Comparison of ENCODE assay signal across 15 cellular contexts in the genomic region with DNA sequence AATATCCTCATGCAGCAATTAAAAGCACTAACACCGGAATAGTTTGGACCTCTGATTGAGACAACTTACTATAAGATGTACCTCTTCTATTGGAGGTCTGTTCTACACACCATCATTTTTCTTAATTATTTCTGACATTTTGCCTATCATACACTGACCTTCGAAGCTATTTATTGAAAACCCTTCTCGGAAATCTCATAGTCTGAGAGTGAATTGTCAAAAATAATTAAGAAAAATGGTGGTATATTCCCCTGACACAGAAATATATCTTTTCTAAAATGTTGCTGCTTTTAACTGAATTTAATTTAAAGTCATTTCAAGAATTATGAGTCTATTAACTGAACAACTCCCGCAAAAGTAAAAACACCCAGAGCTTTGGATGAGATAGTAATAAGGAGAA.
DNase-seq lines count a peak whose midpoint lies in the region; ATAC-seq, FAIRE-seq and TF ChIP-seq lines count a peak whose summit lies in the region.
"Had no signal": no experiment of that assay in that cellular context is flagged by ENCODE, and none has a peak within 500 bp of the region (broad histone marks: within the 10 kb centered on the region; RNA-seq: fewer than 3 reads in every experiment).

No MANE protein-coding gene starts in this region.

- TSS peak; percentile 98 for BruUV-seq in endothelial cell of umbilical vein (replicated peaks; lab: Mats Ljungman, UMichigan)

- H3K36me3 ChIP-seq in endothelial cell of umbilical vein (ENCODE audit: control insufficient read depth in 2 of 2, extremely low read depth in 1 of 2, insufficient read depth in 2 of 2, low read length in 2 of 2): no peaks in the 10 kb centered on the region

- intact Hi-C loops in endothelial cell of umbilical vein (cut with micrococcal nuclease): loop anchor here (10.0 kb wide), 2 partner anchors 207 to 523 kb away; no protein-coding TSS in a partner anchor

- H3K79me2 ChIP-seq in endothelial cell of umbilical vein (ENCODE audit: control insufficient read depth, insufficient read depth, low read length): no peaks in the 10 kb centered on the region

- H3K4me3 Mint-ChIP-seq in activated T-cell treated with anti-CD3 and anti-CD28 coated beads, Interleukin-2, amount 50 U/mL, for 72 hours: no peak overlapping the region
- H3K4me3 Mint-ChIP-seq in WTC11: no peak overlapping the region
- H3K4me3 Mint-ChIP-seq: CD14-positive monocyte, GM23338, IgD-negative memory B cell had no signal

- H3K4me3 ChIP-seq in endothelial cell of umbilical vein (replicated peaks in 1 of 3; ENCODE audit: insufficient read depth in 1 of 3, low read depth in 1 of 3, low read length in 3 of 3): peak overlapping the region in 1 of 3 experiments; percentile 23
- H3K4me3 ChIP-seq: A549, GM12878, GM23338 had no signal

- no peak overlapping the region for H2AFZ ChIP-seq in endothelial cell of umbilical vein (ENCODE audit: low read depth, low read length)

- H3K27ac Mint-ChIP-seq in activated T-cell treated with anti-CD3 and anti-CD28 coated beads, Interleukin-2, amount 50 U/mL, for 72 hours: peak overlapping the region; percentile 86
- H3K27ac Mint-ChIP-seq in WTC11: no peak overlapping the region
- H3K27ac Mint-ChIP-seq: CD14-positive monocyte, GM23338, IgD-negative memory B cell had no signal

- H4K20me1 ChIP-seq in endothelial cell of umbilical vein (replicated peaks; ENCODE audit: control insufficient read depth, extremely low read depth, insufficient read depth, low read length): no peaks in the 10 kb centered on the region

- TF ChIP-seq POLR2A in endothelial cell of umbilical vein (IDR thresholded peaks at IDR 0.05; ENCODE audit: low read depth, low read length): no peak

- dilution Hi-C loops in endothelial cell of umbilical vein (cut with MboI; ENCODE audit: extremely low pct_ligation_motif_present, low sequenced_read_pairs): no loop called here

- no peaks in the 10 kb centered on the region for H3K27me3 ChIP-seq in endothelial cell of umbilical vein (ENCODE audit: control insufficient read depth in 2 of 2, insufficient read depth in 2 of 2, low read length in 2 of 2)

- H3K27ac ChIP-seq in endothelial cell of umbilical vein (ENCODE audit: insufficient read depth, low read depth, low read length): peak overlapping the region; percentile 100

- peak overlapping the region; percentile 91 for H3K4me2 ChIP-seq in endothelial cell of umbilical vein (ENCODE audit: insufficient read depth, low read length)
- H3K4me2 ChIP-seq: A549 had no signal

- no peaks in the 10 kb centered on the region for H3K27me3 Mint-ChIP-seq in activated T-cell treated with anti-CD3 and anti-CD28 coated beads, Interleukin-2, amount 50 U/mL, for 72 hours (ENCODE audit: low read depth)
- H3K27me3 Mint-ChIP-seq in WTC11 (ENCODE audit: low read depth): no peaks in the 10 kb centered on the region

- H3K9me3 Mint-ChIP-seq in activated T-cell treated with anti-CD3 and anti-CD28 coated beads, Interleukin-2, amount 50 U/mL, for 72 hours: peaks cover 0 to 2% of the 10 kb centered on the region in 2 donors
- H3K9me3 Mint-ChIP-seq in WTC11: peaks cover 20% of the 10 kb centered on the region

- DNase-seq in activated T-cell treated with anti-CD3 and anti-CD28 coated beads, Interleukin-2, amount 50 U/mL, for 72 hours: no peak
- no peak for DNase-seq in activated T-cell treated with anti-CD3 and anti-CD28 coated beads, Interleukin-2, amount 50 U/mL, for 1 hour
- peak; percentile 92 for DNase-seq in SK-N-DZ (ENCODE audit: low spot score)
- DNase-seq in endothelial cell of umbilical vein (ENCODE audit: low read depth, low spot score): no peak
- no peak for DNase-seq in WTC11 (ENCODE audit: low spot score)
- DNase-seq in HT-29 (ENCODE audit: low spot score): no peak
- DNase-seq: DMS53, H7 had no signal

- no peaks in the 10 kb centered on the region for H3K9me1 ChIP-seq in endothelial cell of umbilical vein (replicated peaks; ENCODE audit: control insufficient read depth, extremely low read depth, insufficient read depth, low read length)

- H3K36me3 Mint-ChIP-seq in activated T-cell treated with anti-CD3 and anti-CD28 coated beads, Interleukin-2, amount 50 U/mL, for 72 hours (ENCODE audit: insufficient read depth in 2 of 2): peaks cover 26 to 41% of the 10 kb centered on the region in 2 donors
- H3K36me3 Mint-ChIP-seq in WTC11: no peaks in the 10 kb centered on the region
- H3K36me3 Mint-ChIP-seq: CD14-positive monocyte, IgD-negative memory B cell had no signal

- no peaks in the 10 kb centered on the region for H3K9me3 ChIP-seq in endothelial cell of umbilical vein (replicated peaks; ENCODE audit: control insufficient read depth, insufficient read depth, low read length)
- H3K9me3 ChIP-seq: A549 had no signal

- H3K4me1 ChIP-seq in endothelial cell of umbilical vein (ENCODE audit: control insufficient read depth, extremely low read depth, insufficient read depth, low read length): peaks cover 30% of the 10 kb centered on the region

- POLR2A ChIA-PET in endothelial cell of umbilical vein (lab: Charles Lee): no interaction called here
- POLR2A ChIA-PET in WTC11 (lab: Charles Lee): no interaction called here

- no peak for FAIRE-seq in endothelial cell of umbilical vein (lab: Jason Lieb, UNC)
- FAIRE-seq: A549, GM12878, GM18507 had no signal

- TF ChIP-seq CTCF in endothelial cell of umbilical vein (IDR thresholded peaks at IDR 0.05; ENCODE audit: extremely low read depth in 1 of 2, insufficient read depth in 1 of 2, low read depth in 1 of 2, low read length in 2 of 2) (no peak), WTC11 (IDR thresholded peaks at IDR 0.05) (no peak)

- ATAC-seq in activated T-cell treated with anti-CD3 and anti-CD28 coated beads, Interleukin-2, amount 50 U/mL, for 72 hours (replicated peaks in 1 of 2): no peak
- ATAC-seq in GM21576 (IDR thresholded peaks at IDR 0.05; ENCODE audit: unreplicated experiment) (no peak), WTC11 (no peak)
- ATAC-seq: A549, GM23338 had no signal

- CTCF ChIA-PET in endothelial cell of umbilical vein (lab: Charles Lee): interaction anchor here (0.9 to 1.8 kb wide), 5 partner anchors 9 to 775 kb away, joined by 3 to 9 read pairs (median 3); no protein-coding TSS in a partner anchor
- CTCF ChIA-PET in WTC11 (lab: Charles Lee): no interaction called here

- peaks cover 14% of the 10 kb centered on the region for H3K4me1 Mint-ChIP-seq in activated T-cell treated with anti-CD3 and anti-CD28 coated beads, Interleukin-2, amount 50 U/mL, for 72 hours (ENCODE audit: low read depth)
- peaks cover 6% of the 10 kb centered on the region for H3K4me1 Mint-ChIP-seq in WTC11
- H3K4me1 Mint-ChIP-seq: IgD-negative memory B cell had no signal

- H3K9ac ChIP-seq in endothelial cell of umbilical vein (replicated peaks; ENCODE audit: extremely low read depth, insufficient read depth, low read length): peak overlapping the region; percentile 89

TF ChIP-seq in endothelial cell of umbilical vein, 7 proteins besides CTCF, POLR2A, EP300 and RAD21:
- TF ChIP-seq GATA2 (IDR thresholded peaks at IDR 0.05; ENCODE audit: insufficient read depth, insufficient read length, low read depth, low read length) (no peak), JUN (IDR thresholded peaks at IDR 0.05; ENCODE audit: borderline replicate concordance, insufficient read depth, insufficient read length, low read depth) (no peak), POLR2AphosphoS5 (IDR thresholded peaks at IDR 0.05; ENCODE audit: insufficient read depth, low read depth, low read length) (no peak), EZH2 (IDR thresholded peaks at IDR 0.05; ENCODE audit: borderline replicate concordance, low read depth, low read length, severe bottlenecking) (no peak), FOS (IDR thresholded peaks at IDR 0.05; ENCODE audit: borderline replicate concordance, insufficient read depth, low read length) (no peak), MYC (IDR thresholded peaks at IDR 0.05; ENCODE audit: low read depth, low read length) (no peak)
- TF ChIP-seq, protein P1, sequence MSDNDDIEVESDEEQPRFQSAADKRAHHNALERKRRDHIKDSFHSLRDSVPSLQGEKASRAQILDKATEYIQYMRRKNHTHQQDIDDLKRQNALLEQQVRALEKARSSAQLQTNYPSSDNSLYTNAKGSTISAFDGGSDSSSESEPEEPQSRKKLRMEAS (IDR thresholded peaks at IDR 0.05; ENCODE audit: insufficient read depth, insufficient read length): no peak

TF ChIP-seq in WTC11, 78 proteins besides CTCF, POLR2A, EP300 and RAD21 (continues in another document):
- TF ChIP-seq SMAD4 (CRISPR knock-in tag; IDR thresholded peaks at IDR 0.05) (no peak), EMX1 (CRISPR knock-in tag; IDR thresholded peaks at IDR 0.05) (no peak), CREM (CRISPR knock-in tag; IDR thresholded peaks at IDR 0.05) (no peak), ZNF121 (CRISPR knock-in tag; IDR thresholded peaks at IDR 0.05) (no peak), NR1H2 (CRISPR knock-in tag; IDR thresholded peaks at IDR 0.05) (no peak), ZNF263 (CRISPR knock-in tag; IDR thresholded peaks at IDR 0.05; ENCODE audit: low read depth) (no peak)
- TF ChIP-seq, protein P2, sequence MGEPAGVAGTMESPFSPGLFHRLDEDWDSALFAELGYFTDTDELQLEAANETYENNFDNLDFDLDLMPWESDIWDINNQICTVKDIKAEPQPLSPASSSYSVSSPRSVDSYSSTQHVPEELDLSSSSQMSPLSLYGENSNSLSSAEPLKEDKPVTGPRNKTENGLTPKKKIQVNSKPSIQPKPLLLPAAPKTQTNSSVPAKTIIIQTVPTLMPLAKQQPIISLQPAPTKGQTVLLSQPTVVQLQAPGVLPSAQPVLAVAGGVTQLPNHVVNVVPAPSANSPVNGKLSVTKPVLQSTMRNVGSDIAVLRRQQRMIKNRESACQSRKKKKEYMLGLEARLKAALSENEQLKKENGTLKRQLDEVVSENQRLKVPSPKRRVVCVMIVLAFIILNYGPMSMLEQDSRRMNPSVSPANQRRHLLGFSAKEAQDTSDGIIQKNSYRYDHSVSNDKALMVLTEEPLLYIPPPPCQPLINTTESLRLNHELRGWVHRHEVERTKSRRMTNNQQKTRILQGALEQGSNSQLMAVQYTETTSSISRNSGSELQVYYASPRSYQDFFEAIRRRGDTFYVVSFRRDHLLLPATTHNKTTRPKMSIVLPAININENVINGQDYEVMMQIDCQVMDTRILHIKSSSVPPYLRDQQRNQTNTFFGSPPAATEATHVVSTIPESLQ (CRISPR knock-in tag; IDR thresholded peaks at IDR 0.05): no peak
- TF ChIP-seq, protein P3, sequence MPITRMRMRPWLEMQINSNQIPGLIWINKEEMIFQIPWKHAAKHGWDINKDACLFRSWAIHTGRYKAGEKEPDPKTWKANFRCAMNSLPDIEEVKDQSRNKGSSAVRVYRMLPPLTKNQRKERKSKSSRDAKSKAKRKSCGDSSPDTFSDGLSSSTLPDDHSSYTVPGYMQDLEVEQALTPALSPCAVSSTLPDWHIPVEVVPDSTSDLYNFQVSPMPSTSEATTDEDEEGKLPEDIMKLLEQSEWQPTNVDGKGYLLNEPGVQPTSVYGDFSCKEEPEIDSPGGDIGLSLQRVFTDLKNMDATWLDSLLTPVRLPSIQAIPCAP (CRISPR knock-in tag; IDR thresholded peaks at IDR 0.05): no peak
